1 cellular context compared by ENCODE assay signal in the genomic region with DNA sequence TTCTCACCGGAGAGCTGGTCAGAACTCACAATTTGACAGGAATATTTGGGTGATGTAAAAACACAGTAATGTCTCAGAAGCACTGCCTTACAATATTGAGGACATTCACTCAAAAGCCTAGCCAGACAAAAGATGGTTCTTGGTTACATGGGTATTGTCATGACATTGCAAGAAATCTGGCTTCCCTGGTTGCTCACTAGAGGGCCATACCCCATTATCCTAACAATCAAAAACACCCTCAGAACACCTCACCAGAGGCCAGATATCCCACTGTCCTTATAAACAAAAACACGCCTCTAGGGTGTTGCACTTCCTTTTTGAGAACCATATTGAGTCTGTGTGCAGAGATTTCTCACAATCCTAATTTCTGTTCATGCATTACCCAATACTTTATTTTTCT.
TF ChIP-seq lines count a peak whose summit lies in the region.

No MANE protein-coding gene starts in this region.

TF ChIP-seq in GM23338, 12 proteins besides CTCF, POLR2A, EP300 and RAD21 (continued from another document):
- TF ChIP-seq, protein P1, sequence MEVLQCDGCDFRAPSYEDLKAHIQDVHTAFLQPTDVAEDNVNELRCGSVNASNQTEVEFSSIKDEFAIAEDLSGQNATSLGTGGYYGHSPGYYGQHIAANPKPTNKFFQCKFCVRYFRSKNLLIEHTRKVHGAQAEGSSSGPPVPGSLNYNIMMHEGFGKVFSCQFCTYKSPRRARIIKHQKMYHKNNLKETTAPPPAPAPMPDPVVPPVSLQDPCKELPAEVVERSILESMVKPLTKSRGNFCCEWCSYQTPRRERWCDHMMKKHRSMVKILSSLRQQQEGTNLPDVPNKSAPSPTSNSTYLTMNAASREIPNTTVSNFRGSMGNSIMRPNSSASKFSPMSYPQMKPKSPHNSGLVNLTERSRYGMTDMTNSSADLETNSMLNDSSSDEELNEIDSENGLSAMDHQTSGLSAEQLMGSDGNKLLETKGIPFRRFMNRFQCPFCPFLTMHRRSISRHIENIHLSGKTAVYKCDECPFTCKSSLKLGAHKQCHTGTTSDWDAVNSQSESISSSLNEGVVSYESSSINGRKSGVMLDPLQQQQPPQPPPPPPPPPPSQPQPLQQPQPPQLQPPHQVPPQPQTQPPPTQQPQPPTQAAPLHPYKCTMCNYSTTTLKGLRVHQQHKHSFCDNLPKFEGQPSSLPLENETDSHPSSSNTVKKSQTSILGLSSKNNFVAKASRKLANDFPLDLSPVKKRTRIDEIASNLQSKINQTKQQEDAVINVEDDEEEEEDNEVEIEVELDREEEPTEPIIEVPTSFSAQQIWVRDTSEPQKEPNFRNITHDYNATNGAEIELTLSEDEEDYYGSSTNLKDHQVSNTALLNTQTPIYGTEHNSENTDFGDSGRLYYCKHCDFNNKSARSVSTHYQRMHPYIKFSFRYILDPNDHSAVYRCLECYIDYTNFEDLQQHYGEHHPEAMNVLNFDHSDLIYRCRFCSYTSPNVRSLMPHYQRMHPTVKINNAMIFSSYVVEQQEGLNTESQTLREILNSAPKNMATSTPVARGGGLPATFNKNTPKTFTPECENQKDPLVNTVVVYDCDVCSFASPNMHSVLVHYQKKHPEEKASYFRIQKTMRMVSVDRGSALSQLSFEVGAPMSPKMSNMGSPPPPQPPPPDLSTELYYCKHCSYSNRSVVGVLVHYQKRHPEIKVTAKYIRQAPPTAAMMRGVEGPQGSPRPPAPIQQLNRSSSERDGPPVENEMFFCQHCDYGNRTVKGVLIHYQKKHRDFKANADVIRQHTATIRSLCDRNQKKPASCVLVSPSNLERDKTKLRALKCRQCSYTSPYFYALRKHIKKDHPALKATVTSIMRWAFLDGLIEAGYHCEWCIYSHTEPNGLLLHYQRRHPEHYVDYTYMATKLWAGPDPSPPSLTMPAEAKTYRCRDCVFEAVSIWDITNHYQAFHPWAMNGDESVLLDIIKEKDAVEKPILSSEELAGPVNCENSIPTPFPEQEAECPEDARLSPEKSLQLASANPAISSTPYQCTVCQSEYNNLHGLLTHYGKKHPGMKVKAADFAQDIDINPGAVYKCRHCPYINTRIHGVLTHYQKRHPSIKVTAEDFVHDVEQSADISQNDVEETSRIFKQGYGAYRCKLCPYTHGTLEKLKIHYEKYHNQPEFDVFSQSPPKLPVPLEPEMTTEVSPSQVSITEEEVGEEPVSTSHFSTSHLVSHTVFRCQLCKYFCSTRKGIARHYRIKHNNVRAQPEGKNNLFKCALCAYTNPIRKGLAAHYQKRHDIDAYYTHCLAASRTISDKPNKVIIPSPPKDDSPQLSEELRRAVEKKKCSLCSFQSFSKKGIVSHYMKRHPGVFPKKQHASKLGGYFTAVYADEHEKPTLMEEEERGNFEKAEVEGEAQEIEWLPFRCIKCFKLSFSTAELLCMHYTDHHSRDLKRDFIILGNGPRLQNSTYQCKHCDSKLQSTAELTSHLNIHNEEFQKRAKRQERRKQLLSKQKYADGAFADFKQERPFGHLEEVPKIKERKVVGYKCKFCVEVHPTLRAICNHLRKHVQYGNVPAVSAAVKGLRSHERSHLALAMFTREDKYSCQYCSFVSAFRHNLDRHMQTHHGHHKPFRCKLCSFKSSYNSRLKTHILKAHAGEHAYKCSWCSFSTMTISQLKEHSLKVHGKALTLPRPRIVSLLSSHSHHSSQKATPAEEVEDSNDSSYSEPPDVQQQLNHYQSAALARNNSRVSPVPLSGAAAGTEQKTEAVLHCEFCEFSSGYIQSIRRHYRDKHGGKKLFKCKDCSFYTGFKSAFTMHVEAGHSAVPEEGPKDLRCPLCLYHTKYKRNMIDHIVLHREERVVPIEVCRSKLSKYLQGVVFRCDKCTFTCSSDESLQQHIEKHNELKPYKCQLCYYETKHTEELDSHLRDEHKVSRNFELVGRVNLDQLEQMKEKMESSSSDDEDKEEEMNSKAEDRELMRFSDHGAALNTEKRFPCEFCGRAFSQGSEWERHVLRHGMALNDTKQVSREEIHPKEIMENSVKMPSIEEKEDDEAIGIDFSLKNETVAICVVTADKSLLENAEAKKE (CRISPR knock-in tag; IDR thresholded peaks at IDR 0.05): no peak
- TF ChIP-seq NANOG (IDR thresholded peaks at IDR 0.05; ENCODE audit: borderline replicate concordance) (no peak), EZH2 (IDR thresholded peaks at IDR 0.05; ENCODE audit: low read depth, unreplicated experiment) (no peak), ZNF331 (CRISPR knock-in tag; IDR thresholded peaks at IDR 0.05; ENCODE audit: low read depth) (no peak), EZH2phosphoT487 (IDR thresholded peaks at IDR 0.05; ENCODE audit: unreplicated experiment) (no peak), STAT1 (IDR thresholded peaks at IDR 0.05; ENCODE audit: unreplicated experiment) (no peak), ZNF114 (CRISPR knock-in tag; IDR thresholded peaks at IDR 0.05) (no peak)
- TF ChIP-seq, protein P2, sequence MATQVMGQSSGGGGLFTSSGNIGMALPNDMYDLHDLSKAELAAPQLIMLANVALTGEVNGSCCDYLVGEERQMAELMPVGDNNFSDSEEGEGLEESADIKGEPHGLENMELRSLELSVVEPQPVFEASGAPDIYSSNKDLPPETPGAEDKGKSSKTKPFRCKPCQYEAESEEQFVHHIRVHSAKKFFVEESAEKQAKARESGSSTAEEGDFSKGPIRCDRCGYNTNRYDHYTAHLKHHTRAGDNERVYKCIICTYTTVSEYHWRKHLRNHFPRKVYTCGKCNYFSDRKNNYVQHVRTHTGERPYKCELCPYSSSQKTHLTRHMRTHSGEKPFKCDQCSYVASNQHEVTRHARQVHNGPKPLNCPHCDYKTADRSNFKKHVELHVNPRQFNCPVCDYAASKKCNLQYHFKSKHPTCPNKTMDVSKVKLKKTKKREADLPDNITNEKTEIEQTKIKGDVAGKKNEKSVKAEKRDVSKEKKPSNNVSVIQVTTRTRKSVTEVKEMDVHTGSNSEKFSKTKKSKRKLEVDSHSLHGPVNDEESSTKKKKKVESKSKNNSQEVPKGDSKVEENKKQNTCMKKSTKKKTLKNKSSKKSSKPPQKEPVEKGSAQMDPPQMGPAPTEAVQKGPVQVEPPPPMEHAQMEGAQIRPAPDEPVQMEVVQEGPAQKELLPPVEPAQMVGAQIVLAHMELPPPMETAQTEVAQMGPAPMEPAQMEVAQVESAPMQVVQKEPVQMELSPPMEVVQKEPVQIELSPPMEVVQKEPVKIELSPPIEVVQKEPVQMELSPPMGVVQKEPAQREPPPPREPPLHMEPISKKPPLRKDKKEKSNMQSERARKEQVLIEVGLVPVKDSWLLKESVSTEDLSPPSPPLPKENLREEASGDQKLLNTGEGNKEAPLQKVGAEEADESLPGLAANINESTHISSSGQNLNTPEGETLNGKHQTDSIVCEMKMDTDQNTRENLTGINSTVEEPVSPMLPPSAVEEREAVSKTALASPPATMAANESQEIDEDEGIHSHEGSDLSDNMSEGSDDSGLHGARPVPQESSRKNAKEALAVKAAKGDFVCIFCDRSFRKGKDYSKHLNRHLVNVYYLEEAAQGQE (IDR thresholded peaks at IDR 0.05; ENCODE audit: unreplicated experiment): no peak
- TF ChIP-seq, protein P3, sequence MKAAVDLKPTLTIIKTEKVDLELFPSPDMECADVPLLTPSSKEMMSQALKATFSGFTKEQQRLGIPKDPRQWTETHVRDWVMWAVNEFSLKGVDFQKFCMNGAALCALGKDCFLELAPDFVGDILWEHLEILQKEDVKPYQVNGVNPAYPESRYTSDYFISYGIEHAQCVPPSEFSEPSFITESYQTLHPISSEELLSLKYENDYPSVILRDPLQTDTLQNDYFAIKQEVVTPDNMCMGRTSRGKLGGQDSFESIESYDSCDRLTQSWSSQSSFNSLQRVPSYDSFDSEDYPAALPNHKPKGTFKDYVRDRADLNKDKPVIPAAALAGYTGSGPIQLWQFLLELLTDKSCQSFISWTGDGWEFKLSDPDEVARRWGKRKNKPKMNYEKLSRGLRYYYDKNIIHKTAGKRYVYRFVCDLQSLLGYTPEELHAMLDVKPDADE (IDR thresholded peaks at IDR 0.05): no peak
